Comparison of ENCODE assay signal across 1 cellular context in the genomic region with DNA sequence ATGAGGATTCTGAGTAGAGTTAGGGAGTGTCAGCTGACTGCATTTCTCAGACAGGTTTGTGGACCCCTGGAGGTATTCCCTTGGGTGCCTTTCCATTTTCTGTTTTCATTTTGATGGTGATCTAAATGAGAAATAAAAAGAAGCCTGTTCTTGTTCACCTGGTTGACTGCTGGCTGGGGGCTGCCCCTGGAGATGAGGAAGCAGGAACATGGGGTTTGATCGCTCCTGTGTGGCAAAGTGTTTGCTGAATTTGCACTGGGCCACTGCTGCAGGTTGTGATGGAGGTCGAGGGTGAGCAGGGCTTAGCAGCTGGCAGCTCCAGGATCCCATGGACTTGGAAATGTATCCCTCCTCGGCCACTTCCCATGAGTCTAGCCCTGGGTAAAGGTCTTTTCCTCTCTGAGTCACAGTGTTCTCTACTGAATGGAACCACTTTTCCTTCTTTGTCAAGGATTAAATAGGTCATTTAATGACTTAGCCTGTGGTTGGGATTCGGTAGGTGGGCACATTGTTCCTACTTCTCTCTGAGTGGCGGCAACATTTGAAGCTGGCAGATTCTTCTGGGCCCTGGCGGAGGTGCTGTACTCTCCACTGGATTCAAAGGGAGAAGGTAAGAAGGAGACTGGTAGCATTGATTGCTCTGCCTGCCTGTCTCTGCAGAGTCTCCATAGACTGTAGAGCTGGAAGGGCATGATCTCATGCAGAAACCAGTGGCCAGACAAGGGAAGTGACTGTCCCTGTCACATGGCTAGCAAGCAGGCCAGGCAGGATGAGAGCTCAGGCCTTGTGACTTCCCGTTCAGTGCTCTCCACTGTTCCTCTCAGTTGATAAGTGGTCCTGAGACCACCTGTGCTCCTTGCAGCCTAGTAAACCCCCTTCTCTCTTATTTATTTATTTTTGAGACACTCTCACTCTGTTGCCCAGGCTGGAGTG.
TF ChIP-seq lines count a peak whose summit lies in the region.

No MANE protein-coding gene starts in this region.

TF ChIP-seq in K562, 482 proteins besides CTCF, POLR2A, EP300 and RAD21 (continued from another document):
- 0 out of 2 replicates have a peak, but pooled peaks have one; percentile 20 for TF ChIP-seq RAD51 (IDR thresholded peaks at IDR 0.05; ENCODE audit: borderline replicate concordance, low read depth)
- 0 out of 2 replicates have a peak, but pooled peaks have one; percentile 9 for TF ChIP-seq SMAD4 (CRISPR knock-in tag; conservative IDR thresholded peaks at IDR 0.05)
- peak; percentile 30; the same call in 1 of the 2 replicates for TF ChIP-seq JUN (IDR thresholded peaks at IDR 0.05; ENCODE audit: borderline replicate concordance, low read depth, low read length)
- TF ChIP-seq JUN (CRISPR knock-in tag; IDR thresholded peaks at IDR 0.05; ENCODE audit: borderline replicate concordance): no peak
- TF ChIP-seq ZNF124 (CRISPR knock-in tag; IDR thresholded peaks at IDR 0.05): no peak
- peak; percentile 32; the same call in 1 of the 2 replicates for TF ChIP-seq ZNF766 (CRISPR knock-in tag; conservative IDR thresholded peaks at IDR 0.05)
- TF ChIP-seq, protein P1, sequence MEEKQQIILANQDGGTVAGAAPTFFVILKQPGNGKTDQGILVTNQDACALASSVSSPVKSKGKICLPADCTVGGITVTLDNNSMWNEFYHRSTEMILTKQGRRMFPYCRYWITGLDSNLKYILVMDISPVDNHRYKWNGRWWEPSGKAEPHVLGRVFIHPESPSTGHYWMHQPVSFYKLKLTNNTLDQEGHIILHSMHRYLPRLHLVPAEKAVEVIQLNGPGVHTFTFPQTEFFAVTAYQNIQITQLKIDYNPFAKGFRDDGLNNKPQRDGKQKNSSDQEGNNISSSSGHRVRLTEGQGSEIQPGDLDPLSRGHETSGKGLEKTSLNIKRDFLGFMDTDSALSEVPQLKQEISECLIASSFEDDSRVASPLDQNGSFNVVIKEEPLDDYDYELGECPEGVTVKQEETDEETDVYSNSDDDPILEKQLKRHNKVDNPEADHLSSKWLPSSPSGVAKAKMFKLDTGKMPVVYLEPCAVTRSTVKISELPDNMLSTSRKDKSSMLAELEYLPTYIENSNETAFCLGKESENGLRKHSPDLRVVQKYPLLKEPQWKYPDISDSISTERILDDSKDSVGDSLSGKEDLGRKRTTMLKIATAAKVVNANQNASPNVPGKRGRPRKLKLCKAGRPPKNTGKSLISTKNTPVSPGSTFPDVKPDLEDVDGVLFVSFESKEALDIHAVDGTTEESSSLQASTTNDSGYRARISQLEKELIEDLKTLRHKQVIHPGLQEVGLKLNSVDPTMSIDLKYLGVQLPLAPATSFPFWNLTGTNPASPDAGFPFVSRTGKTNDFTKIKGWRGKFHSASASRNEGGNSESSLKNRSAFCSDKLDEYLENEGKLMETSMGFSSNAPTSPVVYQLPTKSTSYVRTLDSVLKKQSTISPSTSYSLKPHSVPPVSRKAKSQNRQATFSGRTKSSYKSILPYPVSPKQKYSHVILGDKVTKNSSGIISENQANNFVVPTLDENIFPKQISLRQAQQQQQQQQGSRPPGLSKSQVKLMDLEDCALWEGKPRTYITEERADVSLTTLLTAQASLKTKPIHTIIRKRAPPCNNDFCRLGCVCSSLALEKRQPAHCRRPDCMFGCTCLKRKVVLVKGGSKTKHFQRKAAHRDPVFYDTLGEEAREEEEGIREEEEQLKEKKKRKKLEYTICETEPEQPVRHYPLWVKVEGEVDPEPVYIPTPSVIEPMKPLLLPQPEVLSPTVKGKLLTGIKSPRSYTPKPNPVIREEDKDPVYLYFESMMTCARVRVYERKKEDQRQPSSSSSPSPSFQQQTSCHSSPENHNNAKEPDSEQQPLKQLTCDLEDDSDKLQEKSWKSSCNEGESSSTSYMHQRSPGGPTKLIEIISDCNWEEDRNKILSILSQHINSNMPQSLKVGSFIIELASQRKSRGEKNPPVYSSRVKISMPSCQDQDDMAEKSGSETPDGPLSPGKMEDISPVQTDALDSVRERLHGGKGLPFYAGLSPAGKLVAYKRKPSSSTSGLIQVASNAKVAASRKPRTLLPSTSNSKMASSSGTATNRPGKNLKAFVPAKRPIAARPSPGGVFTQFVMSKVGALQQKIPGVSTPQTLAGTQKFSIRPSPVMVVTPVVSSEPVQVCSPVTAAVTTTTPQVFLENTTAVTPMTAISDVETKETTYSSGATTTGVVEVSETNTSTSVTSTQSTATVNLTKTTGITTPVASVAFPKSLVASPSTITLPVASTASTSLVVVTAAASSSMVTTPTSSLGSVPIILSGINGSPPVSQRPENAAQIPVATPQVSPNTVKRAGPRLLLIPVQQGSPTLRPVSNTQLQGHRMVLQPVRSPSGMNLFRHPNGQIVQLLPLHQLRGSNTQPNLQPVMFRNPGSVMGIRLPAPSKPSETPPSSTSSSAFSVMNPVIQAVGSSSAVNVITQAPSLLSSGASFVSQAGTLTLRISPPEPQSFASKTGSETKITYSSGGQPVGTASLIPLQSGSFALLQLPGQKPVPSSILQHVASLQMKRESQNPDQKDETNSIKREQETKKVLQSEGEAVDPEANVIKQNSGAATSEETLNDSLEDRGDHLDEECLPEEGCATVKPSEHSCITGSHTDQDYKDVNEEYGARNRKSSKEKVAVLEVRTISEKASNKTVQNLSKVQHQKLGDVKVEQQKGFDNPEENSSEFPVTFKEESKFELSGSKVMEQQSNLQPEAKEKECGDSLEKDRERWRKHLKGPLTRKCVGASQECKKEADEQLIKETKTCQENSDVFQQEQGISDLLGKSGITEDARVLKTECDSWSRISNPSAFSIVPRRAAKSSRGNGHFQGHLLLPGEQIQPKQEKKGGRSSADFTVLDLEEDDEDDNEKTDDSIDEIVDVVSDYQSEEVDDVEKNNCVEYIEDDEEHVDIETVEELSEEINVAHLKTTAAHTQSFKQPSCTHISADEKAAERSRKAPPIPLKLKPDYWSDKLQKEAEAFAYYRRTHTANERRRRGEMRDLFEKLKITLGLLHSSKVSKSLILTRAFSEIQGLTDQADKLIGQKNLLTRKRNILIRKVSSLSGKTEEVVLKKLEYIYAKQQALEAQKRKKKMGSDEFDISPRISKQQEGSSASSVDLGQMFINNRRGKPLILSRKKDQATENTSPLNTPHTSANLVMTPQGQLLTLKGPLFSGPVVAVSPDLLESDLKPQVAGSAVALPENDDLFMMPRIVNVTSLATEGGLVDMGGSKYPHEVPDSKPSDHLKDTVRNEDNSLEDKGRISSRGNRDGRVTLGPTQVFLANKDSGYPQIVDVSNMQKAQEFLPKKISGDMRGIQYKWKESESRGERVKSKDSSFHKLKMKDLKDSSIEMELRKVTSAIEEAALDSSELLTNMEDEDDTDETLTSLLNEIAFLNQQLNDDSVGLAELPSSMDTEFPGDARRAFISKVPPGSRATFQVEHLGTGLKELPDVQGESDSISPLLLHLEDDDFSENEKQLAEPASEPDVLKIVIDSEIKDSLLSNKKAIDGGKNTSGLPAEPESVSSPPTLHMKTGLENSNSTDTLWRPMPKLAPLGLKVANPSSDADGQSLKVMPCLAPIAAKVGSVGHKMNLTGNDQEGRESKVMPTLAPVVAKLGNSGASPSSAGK (IDR thresholded peaks at IDR 0.05): peak; percentile 52
- TF ChIP-seq RHOXF2B (CRISPR knock-in tag; conservative IDR thresholded peaks at IDR 0.05): no peak
- TF ChIP-seq ZNF76 (CRISPR knock-in tag; IDR thresholded peaks at IDR 0.05; ENCODE audit: borderline replicate concordance): 0 out of 2 replicates have a peak, but pooled peaks have one; percentile 48
- TF ChIP-seq L3MBTL2 (IDR thresholded peaks at IDR 0.05): peak; percentile 56
- peak; percentile 27; the same call in 1 of the 2 replicates for TF ChIP-seq SPI1 (IDR thresholded peaks at IDR 0.05; ENCODE audit: borderline replicate concordance, low read depth, low read length)
- TF ChIP-seq ZNF583 (CRISPR knock-in tag; IDR thresholded peaks at IDR 0.05): 0 out of 2 replicates have a peak, but pooled peaks have one; percentile 29
- TF ChIP-seq, protein P2, sequence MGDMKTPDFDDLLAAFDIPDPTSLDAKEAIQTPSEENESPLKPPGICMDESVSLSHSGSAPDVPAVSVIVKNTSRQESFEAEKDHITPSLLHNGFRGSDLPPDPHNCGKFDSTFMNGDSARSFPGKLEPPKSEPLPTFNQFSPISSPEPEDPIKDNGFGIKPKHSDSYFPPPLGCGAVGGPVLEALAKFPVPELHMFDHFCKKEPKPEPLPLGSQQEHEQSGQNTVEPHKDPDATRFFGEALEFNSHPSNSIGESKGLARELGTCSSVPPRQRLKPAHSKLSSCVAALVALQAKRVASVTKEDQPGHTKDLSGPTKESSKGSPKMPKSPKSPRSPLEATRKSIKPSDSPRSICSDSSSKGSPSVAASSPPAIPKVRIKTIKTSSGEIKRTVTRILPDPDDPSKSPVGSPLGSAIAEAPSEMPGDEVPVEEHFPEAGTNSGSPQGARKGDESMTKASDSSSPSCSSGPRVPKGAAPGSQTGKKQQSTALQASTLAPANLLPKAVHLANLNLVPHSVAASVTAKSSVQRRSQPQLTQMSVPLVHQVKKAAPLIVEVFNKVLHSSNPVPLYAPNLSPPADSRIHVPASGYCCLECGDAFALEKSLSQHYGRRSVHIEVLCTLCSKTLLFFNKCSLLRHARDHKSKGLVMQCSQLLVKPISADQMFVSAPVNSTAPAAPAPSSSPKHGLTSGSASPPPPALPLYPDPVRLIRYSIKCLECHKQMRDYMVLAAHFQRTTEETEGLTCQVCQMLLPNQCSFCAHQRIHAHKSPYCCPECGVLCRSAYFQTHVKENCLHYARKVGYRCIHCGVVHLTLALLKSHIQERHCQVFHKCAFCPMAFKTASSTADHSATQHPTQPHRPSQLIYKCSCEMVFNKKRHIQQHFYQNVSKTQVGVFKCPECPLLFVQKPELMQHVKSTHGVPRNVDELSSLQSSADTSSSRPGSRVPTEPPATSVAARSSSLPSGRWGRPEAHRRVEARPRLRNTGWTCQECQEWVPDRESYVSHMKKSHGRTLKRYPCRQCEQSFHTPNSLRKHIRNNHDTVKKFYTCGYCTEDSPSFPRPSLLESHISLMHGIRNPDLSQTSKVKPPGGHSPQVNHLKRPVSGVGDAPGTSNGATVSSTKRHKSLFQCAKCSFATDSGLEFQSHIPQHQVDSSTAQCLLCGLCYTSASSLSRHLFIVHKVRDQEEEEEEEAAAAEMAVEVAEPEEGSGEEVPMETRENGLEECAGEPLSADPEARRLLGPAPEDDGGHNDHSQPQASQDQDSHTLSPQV (IDR thresholded peaks at IDR 0.05): 0 out of 2 replicates have a peak, but pooled peaks have one; percentile 21
TF ChIP-seq in K562: peak in this region for 17.
